ENCODE assay signal across 10 cellular contexts in genomic region chr6:129707882-129708495, GRCh38. TPM values are rescaled to one million over a fixed set of nuclear protein-coding genes. Genes with fewer than 3 reads are reported as not detected.
DNase-seq lines count a peak whose midpoint lies in the region; ATAC-seq and TF ChIP-seq lines count a peak whose summit lies in the region.
"Had no signal": no experiment of that assay in that cellular context is flagged by ENCODE, and none has a peak within 500 bp of the region (broad histone marks: within the 10 kb centered on the region; RNA-seq: fewer than 3 reads in every experiment).

No MANE protein-coding gene starts in this region.

- ATAC-seq in DND-41 (ENCODE audit: insufficient read depth, low read depth) (no peak), HG02981 (IDR thresholded peaks at IDR 0.05; ENCODE audit: unreplicated experiment) (no peak)
- ATAC-seq: activated CD4-positive, alpha-beta T cell treated with anti-CD3 and anti-CD28 coated beads for 36 hours had no signal

- H2AFZ ChIP-seq in DND-41 (ENCODE audit: low read depth, low read length) = no peak overlapping the region

- no peaks in the 10 kb centered on the region for H4K20me1 ChIP-seq in DND-41 (ENCODE audit: insufficient read depth, low read length)

- H3K27ac ChIP-seq in DND-41 (ENCODE audit: low read length) = no peak overlapping the region
- H3K27ac ChIP-seq in SJSA1 = peak overlapping the region; percentile 17; the same call in 1 of the 2 replicates
- peak overlapping the region in 13 of 21 experiments; percentile 30 to 94 (median 84) for H3K27ac ChIP-seq in skin epidermis

- H3K36me3 ChIP-seq in DND-41 (ENCODE audit: insufficient read depth, low read length) (no peaks in the 10 kb centered on the region), SJSA1 (peaks cover 11% of the 10 kb centered on the region; the same call in 1 of the 2 replicates)

- no peak overlapping the region for H3K4me3 ChIP-seq in DND-41 (ENCODE audit: low read depth in 1 of 2, low read length in 2 of 2)
- H3K4me3 ChIP-seq in SJSA1 = peak overlapping the region; percentile 46
- H3K4me3 ChIP-seq in fibroblast of the aortic adventitia (ENCODE audit: low read depth, low read length) = peak overlapping the region; percentile 81
- H3K4me3 ChIP-seq in skin epidermis = peak overlapping the region in 6 of 7 experiments; percentile 3 to 62 (median 44)

- TF ChIP-seq CTCF in DND-41 (IDR thresholded peaks at IDR 0.05; ENCODE audit: borderline replicate concordance, extremely low read depth, low read length, poor library complexity, severe bottlenecking) = no peak
- TF ChIP-seq CTCF in fibroblast of the aortic adventitia (IDR thresholded peaks at IDR 0.05; ENCODE audit: insufficient read depth, low read length) = no peak

- H3K9me3 ChIP-seq in DND-41 (ENCODE audit: insufficient read depth, low read length, severe bottlenecking) = no peaks in the 10 kb centered on the region
- H3K9me3 ChIP-seq in SJSA1 (replicated peaks) = no peaks in the 10 kb centered on the region; the same call in 1 of the 2 replicates

- no peak overlapping the region for H3K9ac ChIP-seq in DND-41 (ENCODE audit: low read depth, low read length)

- H3K4me2 ChIP-seq in DND-41 (ENCODE audit: insufficient read depth, low read length) = peak overlapping the region; percentile 70; the same call in 1 of the 2 replicates

- H3K79me2 ChIP-seq in DND-41 (ENCODE audit: insufficient read depth, low read length) = no peaks in the 10 kb centered on the region

- H3K4me1 ChIP-seq in DND-41 (ENCODE audit: insufficient read depth, low read length) = peaks cover 34% of the 10 kb centered on the region
- H3K4me1 ChIP-seq in SJSA1 (replicated peaks) = peaks cover 20% of the 10 kb centered on the region

- no peak for DNase-seq in DND-41
- DNase-seq in SJSA1 (ENCODE audit: low read depth in 1 of 2, low spot score in 2 of 2) = peak in 1 of 2 experiments; percentile 30
- no peak for DNase-seq in fibroblast of the aortic adventitia (ENCODE audit: low read depth)
- no peak for DNase-seq in MV-4-11 (lab: John Stamatoyannopoulos, UW)
- DNase-seq in NCI-H82 (lab: John Stamatoyannopoulos, UW) = no peak
- no peak for DNase-seq in NCI-H2227 (lab: John Stamatoyannopoulos, UW; ENCODE audit: unreplicated experiment)
- DNase-seq: activated CD4-positive, alpha-beta T cell treated with anti-CD3 and anti-CD28 coated beads for 36 hours; posterior cingulate gyrus had no signal

- no peaks in the 10 kb centered on the region for H3K27me3 ChIP-seq in DND-41 (ENCODE audit: insufficient read depth, low read length, poor library complexity)
- H3K27me3 ChIP-seq in SJSA1 (replicated peaks) = no peaks in the 10 kb centered on the region

RNA-seq across cellular contexts. Expression of gene ARHGAP18, which starts 2.0 kb away (rescaled TPM):
- 32.0 and 34.5 TPM in 2 replicates for total RNA-seq in SJSA1 (2014; rRNA removed; shearing (Covaris generic))
- total RNA-seq in fibroblast of the aortic adventitia (ENCODE audit: low replicate concordance) = 26.2 and 65.8 TPM in 2 replicates

Comparison
In these comparisons a context has a peak if more than half of its experiments do, and no peak if none do; other contexts are left out.
1. H3K4me3 ChIP-seq: peak in SJSA1 (single experiment), fibroblast of the aortic adventitia (single experiment) and skin epidermis (6 of 7); none in DND-41 (0 of 2).